In the genomic region with DNA sequence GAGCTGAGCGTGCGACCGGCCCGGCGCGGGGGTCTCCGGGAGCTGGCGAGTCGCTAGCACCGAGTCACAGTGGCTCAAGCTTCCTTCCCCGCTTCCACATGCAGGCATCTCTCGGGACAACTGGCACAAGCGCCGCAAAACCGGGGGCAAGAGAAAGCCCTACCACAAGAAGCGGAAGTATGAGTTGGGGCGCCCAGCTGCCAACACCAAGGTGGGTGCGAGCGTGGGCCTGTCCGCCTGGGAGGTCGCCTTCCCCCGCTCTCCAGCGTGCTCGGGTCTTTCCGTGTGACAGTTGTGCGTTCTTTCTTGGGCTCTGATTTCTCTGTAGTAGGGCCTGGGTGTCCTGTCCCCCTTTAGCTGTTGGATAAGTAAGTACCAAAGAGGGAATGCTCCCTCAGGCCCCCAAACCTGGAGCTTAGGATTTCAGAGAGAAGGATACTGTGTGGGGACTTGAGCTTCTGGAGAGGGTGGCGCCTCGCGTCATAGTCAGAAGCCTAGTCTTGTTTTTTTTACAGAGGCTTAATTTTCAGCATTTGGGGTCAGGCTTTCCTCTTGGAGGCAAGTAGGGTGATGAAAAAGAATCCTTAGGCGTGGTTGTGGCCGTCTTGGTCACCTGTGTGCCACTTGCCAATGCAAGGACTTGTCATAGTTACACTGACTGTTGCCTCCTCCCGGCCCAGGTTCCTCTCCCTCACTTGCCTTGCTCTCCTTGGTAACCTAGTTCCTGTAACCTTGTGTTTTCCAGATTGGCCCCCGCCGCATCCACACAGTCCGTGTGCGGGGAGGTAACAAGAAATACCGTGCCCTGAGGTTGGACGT, we compare ENCODE assay signal across 8 cellular contexts. TPM values are rescaled to one million over a fixed set of nuclear protein-coding genes. Genes with fewer than 3 reads are reported as not detected.
DNase-seq lines count a peak whose midpoint lies in the region; ATAC-seq and TF ChIP-seq lines count a peak whose summit lies in the region.

No MANE protein-coding gene starts in this region.

- peaks cover 34% of the 10 kb centered on the region for H3K79me2 ChIP-seq in fibroblast of lung (ENCODE audit: control insufficient read depth, insufficient read depth, low read length)

- no peaks in the 10 kb centered on the region for H3K9me3 ChIP-seq in fibroblast of lung (ENCODE audit: control insufficient read depth, insufficient read depth, low read depth, low read length)

- no peaks in the 10 kb centered on the region for H3K27me3 ChIP-seq in fibroblast of lung (ENCODE audit: control insufficient read depth, insufficient read depth, low read length)

- H4K20me1 ChIP-seq in fibroblast of lung (ENCODE audit: control insufficient read depth, extremely low read depth, insufficient read depth, low read length) = no peaks in the 10 kb centered on the region

- peak overlapping the region; percentile 97 for H3K9ac ChIP-seq in fibroblast of lung (ENCODE audit: insufficient read depth, low read length)

- ATAC-seq in HG03460 (IDR thresholded peaks at IDR 0.05; ENCODE audit: unreplicated experiment) (peak; percentile 12), omental fat pad (ENCODE audit: low FRiP score) (peak; percentile 5)

- H3K27ac ChIP-seq in fibroblast of lung (ENCODE audit: insufficient read depth, low read length) = peak overlapping the region; percentile 98

- DNase-seq in activated CD4-positive, CD25-positive, alpha-beta regulatory T cell (lab: John Stamatoyannopoulos, UW) = peak in 3 of 4 experiments; percentile 21 to 43 (median 41)
- no peak for DNase-seq in activated CD4-positive, CD25-positive, alpha-beta regulatory T cell treated with anti-CD3 and anti-CD28 coated beads, Interleukin-2, amount 50 U/mL, for 72 hours
- DNase-seq in activated CD8-positive, alpha-beta memory T cell treated with anti-CD3 and anti-CD28 coated beads for 24 hours = peak; percentile 79
- DNase-seq in fibroblast of lung (ENCODE audit: low read depth in 2 of 2) (peak in 1 of 2 donors; percentile 17), omental fat pad (ENCODE audit: low spot score) (no peak), NCI-H2227 (lab: John Stamatoyannopoulos, UW; ENCODE audit: unreplicated experiment) (no peak), DMS79 treated with DMSO at 0.1 percent for 48 hours (lab: John Stamatoyannopoulos, UW) (no peak)

- H3K4me2 ChIP-seq in fibroblast of lung (ENCODE audit: extremely low read depth, insufficient read depth, low read length) = peak overlapping the region; percentile 80

- H3K36me3 ChIP-seq in fibroblast of lung (ENCODE audit: control insufficient read depth, insufficient read depth, low read length) = peaks cover 19% of the 10 kb centered on the region

- no peak overlapping the region for H2AFZ ChIP-seq in fibroblast of lung (ENCODE audit: low read length)

- peaks cover 2% of the 10 kb centered on the region for H3K4me1 ChIP-seq in fibroblast of lung (ENCODE audit: control insufficient read depth, extremely low read depth, insufficient read depth, low read length)

- no peak for TF ChIP-seq CTCF in fibroblast of lung (conservative IDR thresholded peaks at IDR 0.05 in 1 of 2, IDR thresholded peaks at IDR 0.05 in 1 of 2; ENCODE audit: low read depth in 1 of 2, low read length in 2 of 2)
- TF ChIP-seq CTCF in omental fat pad (IDR thresholded peaks at IDR 0.05) = no peak

- H3K4me3 ChIP-seq in fibroblast of lung (replicated peaks in 1 of 4; ENCODE audit: control extremely low read depth in 1 of 4, insufficient read depth in 1 of 4, low read depth in 3 of 4, low read length in 4 of 4) = peak overlapping the region; percentile 61 to 95 (median 76)

RNA-seq across cellular contexts. Expression of a gene that starts 0.8 kb away (rescaled TPM):
- total RNA-seq in fibroblast of lung = 1,373 and 1,913 TPM in 2 replicates
- polyA plus RNA-seq in fibroblast of lung = 1,895 and 2,098 TPM in 2 replicates
- polyA plus RNA-seq in fibroblast of lung (2012) = 2,285 and 2,608 TPM in 2 replicates
- 229 and 279 TPM in 2 replicates for polyA minus RNA-seq in fibroblast of lung (ENCODE audit: low replicate concordance)
- 1,000 to 10,000 TPM; 1,945 to 2,684 (median 2,276) TPM for total RNA-seq in omental fat pad

RNA-seq across cellular contexts. Expression of a gene that starts 11.8 kb away (rescaled TPM):
- under 0.01 and 0.17 TPM in 2 replicates for total RNA-seq in fibroblast of lung
- 0.10 and 0.11 TPM in 2 replicates for polyA plus RNA-seq in fibroblast of lung
- polyA plus RNA-seq in fibroblast of lung (2012) = 0.08 TPM in 2 replicates
- not detected in 2 replicates for polyA minus RNA-seq in fibroblast of lung (ENCODE audit: low replicate concordance)
- under 1 TPM in 1 of 4 donors, not detected in 3; 0.24 TPM for total RNA-seq in omental fat pad

RNA-seq across cellular contexts. Expression of a gene that starts 24.0 kb away (rescaled TPM):
- total RNA-seq in fibroblast of lung = 20.8 and 30.6 TPM in 2 replicates
- polyA plus RNA-seq in fibroblast of lung = 12.2 and 22.6 TPM in 2 replicates
- 8.8 and 19.4 TPM in 2 replicates for polyA plus RNA-seq in fibroblast of lung (2012)
- polyA minus RNA-seq in fibroblast of lung (ENCODE audit: low replicate concordance) = 48.0 and 58.2 TPM in 2 replicates
- 100 to 1,000 TPM in 1 of 4 donors, 10 to 100 TPM in 3; 27.6 to 156 (median 73.9) TPM for total RNA-seq in omental fat pad

RNA-seq across cellular contexts. Expression of a gene that starts 31.0 kb away (rescaled TPM):
- total RNA-seq in fibroblast of lung (0.51 and 0.66 TPM in 2 replicates), omental fat pad (1 to 10 TPM in 1 of 4 donors, under 1 TPM in 1, not detected in 2; 0.65 to 6.3 TPM)
- not detected in 2 replicates for polyA plus RNA-seq in fibroblast of lung
- polyA plus RNA-seq in fibroblast of lung (2012) = 0.19 and 0.37 TPM in 2 replicates
- polyA minus RNA-seq in fibroblast of lung (ENCODE audit: low replicate concordance) = not detected in 2 replicates

RNA-seq across cellular contexts. Expression of a gene that starts 32.2 kb away (rescaled TPM):
- total RNA-seq in fibroblast of lung = 3.9 and 5.0 TPM in 2 replicates
- polyA plus RNA-seq in fibroblast of lung = 5.6 and 8.7 TPM in 2 replicates
- polyA plus RNA-seq in fibroblast of lung (2012) = 4.7 and 8.4 TPM in 2 replicates
- polyA minus RNA-seq in fibroblast of lung (ENCODE audit: low replicate concordance) = 15.1 and 16.2 TPM in 2 replicates
- total RNA-seq in omental fat pad = 10 to 100 TPM in 2 of 4 donors, 1 to 10 TPM in 2; 7.5 to 29.8 (median 12.2) TPM

Comparison
In these comparisons a context has a peak if more than half of its experiments do, and no peak if none do; other contexts are left out.
1. DNase-seq: peak in activated CD4-positive, CD25-positive, alpha-beta regulatory T cell (3 of 4) and activated CD8-positive, alpha-beta memory T cell treated with anti-CD3 and anti-CD28 coated beads for 24 hours (single experiment); none in activated CD4-positive, CD25-positive, alpha-beta regulatory T cell treated with anti-CD3 and anti-CD28 coated beads, Interleukin-2, amount 50 U/mL, for 72 hours (single experiment), omental fat pad (single experiment), NCI-H2227 (single experiment) and DMS79 treated with DMSO at 0.1 percent for 48 hours (single experiment).